In the genomic region with DNA sequence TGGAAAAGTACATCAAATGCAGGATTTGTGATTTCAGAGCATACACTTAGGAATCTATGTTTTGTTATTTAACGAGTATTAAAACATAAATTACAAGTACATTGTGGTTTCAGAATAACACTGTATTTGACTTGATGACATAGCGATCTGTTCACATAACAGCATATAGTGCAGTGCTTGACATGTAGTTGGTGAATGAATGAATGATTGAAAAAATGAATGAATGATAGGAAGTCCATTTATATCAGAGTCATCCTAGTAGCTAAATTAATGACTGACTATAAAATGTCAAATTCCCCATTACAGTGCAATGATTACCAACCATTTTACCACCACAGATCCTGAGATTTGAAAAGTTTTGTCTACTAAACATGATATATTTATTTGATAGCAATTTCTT, we compare ENCODE assay signal across 29 cellular contexts.
"Had no signal": no experiment of that assay in that cellular context is flagged by ENCODE, and none has a peak within 500 bp of the region (broad histone marks: within the 10 kb centered on the region; RNA-seq: fewer than 3 reads in every experiment).

No MANE protein-coding gene starts in this region.

- H3K36me3 ChIP-seq: adrenal gland, esophagus muscularis mucosa, gastroesophageal sphincter had no signal

- H3K9me3 ChIP-seq: adrenal gland, esophagus muscularis mucosa, gastroesophageal sphincter had no signal

- ATAC-seq: activated CD4-positive, alpha-beta T cell treated with anti-CD3 and anti-CD28 coated beads for 36 hours; activated CD8-positive, alpha-beta memory T cell treated with anti-CD3 and anti-CD28 coated beads, Interleukin-2, amount 10 ng/mL, durations not matched to agents 7 days and 5 days; activated CD8-positive, alpha-beta T cell treated with anti-CD3 and anti-CD28 coated beads, Interleukin-2, amount 10 ng/mL, durations not matched to agents 7 days and 5 days; activated naive CD8-positive, alpha-beta T cell treated with anti-CD3 and anti-CD28 coated beads, Interleukin-2, amount 50 U/mL, for 24 hours; effector memory CD8-positive, alpha-beta T cell; gastroesophageal sphincter had no signal

- H3K4me3 ChIP-seq: adrenal gland, esophagus muscularis mucosa, gastroesophageal sphincter had no signal

- FAIRE-seq: bronchial epithelial cell had no signal

- DNase-seq: activated CD4-positive, alpha-beta memory T cell treated with anti-CD3 and anti-CD28 coated beads for 36 hours; activated CD4-positive, alpha-beta T cell treated with anti-CD3 and anti-CD28 coated beads for 36 hours; activated CD4-positive, alpha-beta T cell treated with anti-CD3 and anti-CD28 coated beads, Interleukin-2, amount 10 ng/mL, durations not matched to agents 24 days and 14 days; activated CD4-positive, CD25-positive, alpha-beta regulatory T cell; activated CD4-positive, CD25-positive, alpha-beta regulatory T cell treated with anti-CD3 and anti-CD28 coated beads, Interleukin-2, amount 50 U/mL, for 72 hours; activated CD8-positive, alpha-beta memory T cell treated with anti-CD3 and anti-CD28 coated beads, Interleukin-2, amount 10 ng/mL, durations not matched to agents 7 days and 5 days; activated CD8-positive, alpha-beta memory T cell treated with anti-CD3 and anti-CD28 coated beads, Interleukin-2, amount 50 U/mL, for 4 hours; activated CD8-positive, alpha-beta T cell treated with anti-CD3 and anti-CD28 coated beads, Interleukin-2, amount 10 ng/mL, durations not matched to agents 7 days and 5 days; activated effector memory CD4-positive, alpha-beta T cell treated with anti-CD3 and anti-CD28 coated beads, Interleukin-2, amount 50 U/mL, for 16 hours; activated naive CD4-positive, alpha-beta T cell treated with anti-CD3 and anti-CD28 coated beads for 36 hours; activated naive CD8-positive, alpha-beta T cell treated with anti-CD3 and anti-CD28 coated beads for 36 hours; activated naive CD8-positive, alpha-beta T cell treated with anti-CD3 and anti-CD28 coated beads, Interleukin-2, amount 50 U/mL, for 24 hours; activated T-cell treated with anti-CD3 and anti-CD28 coated beads, Interleukin-2, amount 50 U/mL, for 1 hour; activated T-cell treated with anti-CD3 and anti-CD28 coated beads, Interleukin-2, amount 50 U/mL, for 48 hours; adrenal gland; amygdala; aorta; cortex of kidney; dermis blood vessel endothelial cell; effector CD4-positive, alpha-beta T cell; effector memory CD8-positive, alpha-beta T cell; erythroblast; foreskin melanocyte; head of caudate nucleus; hippocampal formation; T-helper 2 cell had no signal

- H3K27me3 ChIP-seq: adrenal gland, esophagus muscularis mucosa, gastroesophageal sphincter had no signal

- H3K27ac ChIP-seq: adrenal gland had no signal

- H3K4me1 ChIP-seq: adrenal gland had no signal
